ENCODE assay signal across 8 cellular contexts in genomic region chr2:61018319-61018750, GRCh38. TPM values are rescaled to one million over a fixed set of nuclear protein-coding genes. Genes with fewer than 3 reads are reported as not detected.
A peak's percentile ranks its signal among the peaks of the same experiment; 100 is the strongest.
DNase-seq lines count a peak whose midpoint lies in the region; ATAC-seq and TF ChIP-seq lines count a peak whose summit lies in the region.

No MANE protein-coding gene starts in this region.

- H3K27me3 ChIP-seq in DOHH2 (ENCODE audit: control insufficient read depth, low read length) (no peaks in the 10 kb centered on the region), right lobe of liver (no peaks in the 10 kb centered on the region)

- no peak for TF ChIP-seq POLR2A in right lobe of liver (IDR thresholded peaks at IDR 0.05)

- H4K20me1 ChIP-seq in DOHH2 (ENCODE audit: control insufficient read depth, insufficient read depth, low read depth, low read length), result no peaks in the 10 kb centered on the region

- H3K27ac ChIP-seq in DOHH2 (ENCODE audit: low read depth, low read length) (peak overlapping the region; percentile 81), right lobe of liver (peak overlapping the region; percentile 90 to 95 (median 92)), urinary bladder (ENCODE audit: low read depth) (peak overlapping the region; percentile 70)

- H3K4me3 ChIP-seq in DOHH2 (ENCODE audit: low read length) (peak overlapping the region; percentile 91), right lobe of liver (peak overlapping the region; percentile 73 to 95 (median 83)), urinary bladder (ENCODE audit: low read depth, low read length) (peak overlapping the region; percentile 80)

- peaks cover 75% of the 10 kb centered on the region for H3K79me2 ChIP-seq in DOHH2 (ENCODE audit: control insufficient read depth, low read length)

- intact Hi-C loops in right lobe of liver (cut with DNase I), result no loop called here
- intact Hi-C loops in posterior cingulate gyrus (cut with DNase I), result loop anchor here (5.0 to 10.0 kb wide), 2 partner anchors 134 to 159 kb away; partner anchors contain the start of gene REL

- peaks cover 6% of the 10 kb centered on the region; the same call in 1 of the 2 replicates for H3K9me3 ChIP-seq in DOHH2 (ENCODE audit: control insufficient read depth, insufficient read depth, low read length)
- H3K9me3 ChIP-seq in right lobe of liver, result no peaks in the 10 kb centered on the region

- TF ChIP-seq CTCF in DOHH2 (IDR thresholded peaks at IDR 0.05; ENCODE audit: low read depth, low read length, poor library complexity, severe bottlenecking), result no peak
- no peak for TF ChIP-seq CTCF in right lobe of liver (IDR thresholded peaks at IDR 0.05)

- H3K9me2 ChIP-seq in DOHH2 (replicated peaks; ENCODE audit: control insufficient read depth, low read length), result no peaks in the 10 kb centered on the region

- H3K4me2 ChIP-seq in DOHH2 (ENCODE audit: low read length), result peak overlapping the region; percentile 91

- 0% methylated on average over 7 of the region's 7 CpGs for WGBS in right lobe of liver (ENCODE audit: insufficient coverage, low coverage, low lambda C conversion rate, missing lambda C conversion rate)
- WGBS in urinary bladder, result 1% methylated on average over 7 of the region's 7 CpGs

- peaks cover 23% of the 10 kb centered on the region for H3K36me3 ChIP-seq in DOHH2 (ENCODE audit: control insufficient read depth, low read length)
- no peaks in the 10 kb centered on the region for H3K36me3 ChIP-seq in right lobe of liver
- no peaks in the 10 kb centered on the region for H3K36me3 ChIP-seq in urinary bladder (ENCODE audit: insufficient read depth)

- no peaks in the 10 kb centered on the region for H3F3A ChIP-seq in DOHH2 (ENCODE audit: control insufficient read depth, insufficient read depth)

- ATAC-seq in HG03442 (IDR thresholded peaks at IDR 0.05; ENCODE audit: unreplicated experiment) (peak; percentile 2), right lobe of liver (peak in 3 of 4 donors; percentile 0 to 7 (median 0)), HG02970 (IDR thresholded peaks at IDR 0.05; ENCODE audit: low FRiP score, unreplicated experiment) (no peak), HG02571 (IDR thresholded peaks at IDR 0.05; ENCODE audit: unreplicated experiment) (no peak)

- H3K4me1 ChIP-seq in DOHH2 (ENCODE audit: control insufficient read depth, low read length) (peaks cover 23% of the 10 kb centered on the region), right lobe of liver (peaks cover 0 to 27% (median 4%) of the 10 kb centered on the region in 4 donors), urinary bladder (ENCODE audit: insufficient read depth) (no peaks in the 10 kb centered on the region)

- DNase-seq in amniotic epithelial cell (ENCODE audit: low read depth) (peak; percentile 72), right lobe of liver (no peak), posterior cingulate gyrus (no peak)

RNA-seq across cellular contexts. Expression of gene PUS10, which starts 0.3 kb away (rescaled TPM):
- total RNA-seq in right lobe of liver, result 10 to 100 TPM in 5 of 6 experiments, 1 to 10 TPM in 1; 8.6 to 15.3 (median 13.1) TPM
- 14.6 TPM for total RNA-seq in urinary bladder
- polyA plus RNA-seq in urinary bladder, result 3.1 TPM

RNA-seq across cellular contexts. Expression of gene PEX13, which starts 0.8 kb away (rescaled TPM):
- total RNA-seq in right lobe of liver (10 to 100 TPM; 23.0 to 34.3 (median 26.3) TPM), urinary bladder (53.6 TPM)
- polyA plus RNA-seq in urinary bladder, result 12.9 TPM

RNA-seq across cellular contexts. Expression of gene SANBR, which starts 47.3 kb away (rescaled TPM):
- total RNA-seq in right lobe of liver (1 to 10 TPM; 1.3 to 4.4 (median 1.9) TPM), urinary bladder (51.2 TPM)
- polyA plus RNA-seq in urinary bladder, result 3.3 TPM

Comparison
In these comparisons a context has a peak if more than half of its experiments do, and no peak if none do; other contexts are left out.
1. ATAC-seq: peak in HG03442 (single experiment) and right lobe of liver (3 of 4); none in HG02970 (single experiment) and HG02571 (single experiment).
2. Peak in every context shown above with its lines, with median percentiles within 50 percentile points of each other: H3K27ac ChIP-seq and H3K4me3 ChIP-seq.